ENCODE assay signal across 12 cellular contexts in the genomic region with DNA sequence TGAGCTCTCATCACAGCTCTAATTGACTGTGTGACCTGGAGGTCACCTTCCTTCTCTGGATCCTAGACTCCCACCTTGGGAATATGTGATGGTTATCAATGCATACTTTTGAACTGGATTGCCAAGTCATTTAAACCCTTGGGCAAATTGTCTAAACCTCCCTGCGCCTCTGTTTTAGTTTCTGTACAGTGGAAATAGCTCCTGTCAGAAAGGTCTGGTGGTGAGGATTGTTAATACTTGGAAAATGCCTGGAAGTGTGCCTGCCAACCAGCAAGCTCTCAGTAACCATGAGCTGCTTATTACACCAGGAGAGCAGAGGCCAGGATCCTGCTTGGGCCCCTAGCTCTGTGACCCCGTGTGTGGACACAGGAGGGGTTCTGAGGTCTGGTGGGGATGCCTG.
A peak's percentile ranks its signal among the peaks of the same experiment; 100 is the strongest.
DNase-seq lines count a peak whose midpoint lies in the region; ATAC-seq and TF ChIP-seq lines count a peak whose summit lies in the region.
"Had no signal": no experiment of that assay in that cellular context is flagged by ENCODE, and none has a peak within 500 bp of the region (broad histone marks: within the 10 kb centered on the region; RNA-seq: fewer than 3 reads in every experiment).

No MANE protein-coding gene starts in this region.

- POLR2A ChIA-PET in CD4-positive, alpha-beta T cell (lab: Charles Lee): interaction anchor here (0.7 kb wide), 1 partner anchor 85 kb away, joined by 3 read pairs; no protein-coding TSS in a partner anchor

- H3K4me3 Mint-ChIP-seq in CD4-positive, alpha-beta T cell: peak overlapping the region; percentile 54
- H3K4me3 Mint-ChIP-seq in activated T-helper 17 cell treated with anti-CD3 and anti-CD28 coated beads, Interleukin-2, amount 50 U/mL, for 72 hours: no peak overlapping the region
- H3K4me3 Mint-ChIP-seq: naive thymus-derived CD8-positive, alpha-beta T cell; T-helper 1 cell treated with Interleukin-12 subunit alpha and Interleukin-12 subunit beta and Interleukin-4 antibody, amounts not matched to agents 30 μg/mL and 1 μg/mL, for 36 hours had no signal

- no peak overlapping the region for H3K27ac Mint-ChIP-seq in CD4-positive, alpha-beta T cell
- peak overlapping the region; percentile 38 for H3K27ac Mint-ChIP-seq in activated T-helper 17 cell treated with anti-CD3 and anti-CD28 coated beads, Interleukin-2, amount 50 U/mL, for 72 hours
- H3K27ac Mint-ChIP-seq: naive thymus-derived CD8-positive, alpha-beta T cell; T-helper 1 cell treated with Interleukin-12 subunit alpha and Interleukin-12 subunit beta and Interleukin-4 antibody, amounts not matched to agents 30 μg/mL and 1 μg/mL, for 36 hours had no signal

- no peaks in the 10 kb centered on the region for H3K9me3 ChIP-seq in CD4-positive, alpha-beta T cell (ENCODE audit: control insufficient read depth, low read length)
- H3K9me3 ChIP-seq in trophoblast cell (ENCODE audit: insufficient read depth, low read depth, low read length): no peaks in the 10 kb centered on the region
- H3K9me3 ChIP-seq: BE2C had no signal

- no peak overlapping the region for H3K27ac ChIP-seq in CD4-positive, alpha-beta T cell (ENCODE audit: low read depth, low read length)
- peak overlapping the region; percentile 96 for H3K27ac ChIP-seq in trophoblast cell (ENCODE audit: low read depth, low read length)

- intact Hi-C loops in CD4-positive, alpha-beta T cell (cut with DNase I, micrococcal nuclease): no loop called here

- H4K91ac ChIP-seq in trophoblast cell (ENCODE audit: low read depth, low read length): peak overlapping the region; percentile 87

- ATAC-seq in CD4-positive, alpha-beta T cell (ENCODE audit: poor library complexity): no peak
- no peak for ATAC-seq in activated T-helper 17 cell treated with anti-CD3 and anti-CD28 coated beads, Interleukin-2, amount 50 U/mL, for 72 hours (replicated peaks)
- no peak for ATAC-seq in GM21447 (IDR thresholded peaks at IDR 0.05; ENCODE audit: unreplicated experiment)
- ATAC-seq: naive thymus-derived CD8-positive, alpha-beta T cell had no signal

- H3K36me3 Mint-ChIP-seq in CD4-positive, alpha-beta T cell (ENCODE audit: low read depth): no peaks in the 10 kb centered on the region
- peaks cover 12% of the 10 kb centered on the region for H3K36me3 Mint-ChIP-seq in activated T-helper 17 cell treated with anti-CD3 and anti-CD28 coated beads, Interleukin-2, amount 50 U/mL, for 72 hours (ENCODE audit: low read depth)

- no peaks in the 10 kb centered on the region for H3K27me3 Mint-ChIP-seq in CD4-positive, alpha-beta T cell
- no peaks in the 10 kb centered on the region for H3K27me3 Mint-ChIP-seq in activated T-helper 17 cell treated with anti-CD3 and anti-CD28 coated beads, Interleukin-2, amount 50 U/mL, for 72 hours

- H3K23ac ChIP-seq in trophoblast cell (ENCODE audit: low read length): no peak overlapping the region

- peak overlapping the region; percentile 31 for H3K4me2 ChIP-seq in trophoblast cell (ENCODE audit: low read length)

- no peak overlapping the region for H3K9ac ChIP-seq in trophoblast cell (ENCODE audit: low read length)

- no peaks in the 10 kb centered on the region for H3K9me3 Mint-ChIP-seq in CD4-positive, alpha-beta T cell
- H3K9me3 Mint-ChIP-seq in activated T-helper 17 cell treated with anti-CD3 and anti-CD28 coated beads, Interleukin-2, amount 50 U/mL, for 72 hours: no peaks in the 10 kb centered on the region
- H3K9me3 Mint-ChIP-seq: naive thymus-derived CD8-positive, alpha-beta T cell; T-helper 1 cell treated with Interleukin-12 subunit alpha and Interleukin-12 subunit beta and Interleukin-4 antibody, amounts not matched to agents 30 μg/mL and 1 μg/mL, for 36 hours had no signal

- no peak overlapping the region for H4K12ac ChIP-seq in trophoblast cell (ENCODE audit: low read depth, low read length)

- H3K27me3 ChIP-seq in CD4-positive, alpha-beta T cell (ENCODE audit: control insufficient read depth, insufficient read depth, low read length): no peaks in the 10 kb centered on the region
- no peaks in the 10 kb centered on the region for H3K27me3 ChIP-seq in trophoblast cell (ENCODE audit: insufficient read depth, low read length)
- H3K27me3 ChIP-seq: BE2C had no signal

- H2AK5ac ChIP-seq in trophoblast cell (ENCODE audit: low read length): peak overlapping the region; percentile 42

- peaks cover 9% of the 10 kb centered on the region for H3K79me2 ChIP-seq in trophoblast cell (ENCODE audit: control insufficient read depth, insufficient read depth, low read length, poor library complexity)

- H3K4me3 ChIP-seq in fibroblast of the aortic adventitia (ENCODE audit: low read depth, low read length) (no peak overlapping the region), trophoblast cell (ENCODE audit: low read depth, low read length) (no peak overlapping the region)

- H3K36me3 ChIP-seq in trophoblast cell (ENCODE audit: control insufficient read depth in 1 of 2, insufficient read depth in 2 of 2, low read length in 2 of 2): peaks cover 0 to 10% of the 10 kb centered on the region in 2 experiments

- no peak overlapping the region for H2AFZ ChIP-seq in trophoblast cell (ENCODE audit: insufficient read depth, low read length, poor library complexity)

- WGBS in trophoblast cell (ENCODE audit: extremely low coverage, insufficient coverage, insufficient read length): no CpG with 5 or more reads among the region's 2 CpGs

- CTCF ChIA-PET in CD4-positive, alpha-beta T cell (lab: Charles Lee): no interaction called here

- H3K18ac ChIP-seq in trophoblast cell (ENCODE audit: low read length): peak overlapping the region; percentile 21

- DNase-seq in CD4-positive, alpha-beta T cell: no peak
- DNase-seq in fibroblast of the aortic adventitia (ENCODE audit: low read depth) (peak; percentile 51), trophoblast cell (peak; percentile 44 to 77), DMS153 treated with DMSO at 0.1 percent for 48 hours (lab: John Stamatoyannopoulos, UW; ENCODE audit: unreplicated experiment) (no peak), AML-193 (lab: John Stamatoyannopoulos, UW) (no peak), KBM-7 (no peak)
- DNase-seq: activated CD4-positive, alpha-beta T cell treated with anti-CD3 and anti-CD28 coated beads, Interleukin-2, amount 50 U/mL, for 1 hour; BE2C; naive thymus-derived CD8-positive, alpha-beta T cell had no signal

- peak overlapping the region; percentile 90 for H2BK120ac ChIP-seq in trophoblast cell (ENCODE audit: insufficient read depth, low read length, poor library complexity)

- peak overlapping the region; percentile 74 for H4K8ac ChIP-seq in trophoblast cell (ENCODE audit: low read depth, low read length)

- peaks cover 15% of the 10 kb centered on the region for H3K4me1 Mint-ChIP-seq in CD4-positive, alpha-beta T cell (ENCODE audit: low read depth)
- H3K4me1 Mint-ChIP-seq in activated T-helper 17 cell treated with anti-CD3 and anti-CD28 coated beads, Interleukin-2, amount 50 U/mL, for 72 hours: peaks cover 34% of the 10 kb centered on the region

- peaks cover 62 to 74% of the 10 kb centered on the region in 2 experiments for H3K4me1 ChIP-seq in trophoblast cell (ENCODE audit: control insufficient read depth in 1 of 2, insufficient read depth in 2 of 2, low read length in 2 of 2)

- no peak for TF ChIP-seq CTCF in CD4-positive, alpha-beta T cell (IDR thresholded peaks at IDR 0.05)
- no peak for TF ChIP-seq CTCF in fibroblast of the aortic adventitia (IDR thresholded peaks at IDR 0.05; ENCODE audit: insufficient read depth, low read length)

- peak overlapping the region; percentile 14 for H3K14ac ChIP-seq in trophoblast cell (ENCODE audit: low read length)

- in situ Hi-C loops in KBM-7 (cut with MboI; ENCODE audit: low pct_unique_long_range_greater_than_20kb, low sequenced_read_pairs): no loop called here

- H3K4ac ChIP-seq in trophoblast cell (ENCODE audit: low read depth, low read length): no peak overlapping the region

- H3K79me1 ChIP-seq in trophoblast cell (ENCODE audit: low read length): peaks cover 62% of the 10 kb centered on the region

- peak overlapping the region; percentile 88 for H2BK5ac ChIP-seq in trophoblast cell (ENCODE audit: low read depth, low read length, poor library complexity)

- H2BK12ac ChIP-seq in trophoblast cell (ENCODE audit: low read length): peak overlapping the region; percentile 11

Comparison
In these comparisons a context has a peak if more than half of its experiments do, and no peak if none do; other contexts are left out.
1. DNase-seq: peak in fibroblast of the aortic adventitia (single experiment) and trophoblast cell (2 of 2); none in CD4-positive, alpha-beta T cell (0 of 10), DMS153 treated with DMSO at 0.1 percent for 48 hours (single experiment), AML-193 (0 of 2) and KBM-7 (single experiment).